In genomic region chr4:163087805-163088204, GRCh38 we compare ENCODE assay signal across 25 cellular contexts.
"Had no signal": no experiment of that assay in that cellular context is flagged by ENCODE, and none has a peak within 500 bp of the region (broad histone marks: within the 10 kb centered on the region; RNA-seq: fewer than 3 reads in every experiment).

No MANE protein-coding gene starts in this region.

- ATAC-seq: left ventricle myocardium superior; lower lobe of right lung; mucosa of descending colon; natural killer cell treated with Interleukin-12 subunit alpha and Interleukin-12 subunit beta and Interleukin-15 and Interleukin-18, amount 100 ng/mL, for 72 hours; pancreas; right lobe of liver; stimulated activated naive B cell treated with anti-CD40 and anti-IgM and Interleukin-4, amounts not matched to agents 10 μg/mL and 1 μg/mL and 100 μg/mL, for 72 hours; upper lobe of right lung had no signal

- DNase-seq: colonic mucosa; effector CD8-positive, alpha-beta T cell; endodermal cell; foreskin melanocyte; hypothalamus; immature natural killer cell; islet precursor cell; kidney glomerular epithelial cell; left ventricle myocardium superior; lower lobe of right lung; mucosa of descending colon; naive B cell; pancreas; retina; right lobe of liver; small intestine; stimulated activated CD4-positive, alpha-beta T cell treated with anti-CD3 and anti-CD28 coated beads, Interleukin-15, amount 100 ng/mL, for 24 hours; stimulated activated CD4-positive, alpha-beta T cell treated with anti-CD3 and anti-CD28 coated beads, Interleukin-2, amount 100 ng/mL, for 48 hours; stimulated activated naive B cell treated with anti-CD40 and anti-IgM and Interleukin-4, amounts not matched to agents 10 μg/mL and 1 μg/mL and 100 μg/mL, for 72 hours; upper lobe of right lung; uterus had no signal

- H3K4me3 ChIP-seq: colonic mucosa, esophagus muscularis mucosa, lower lobe of right lung, mucosa of descending colon, pancreas, right lobe of liver, thoracic aorta, tibial nerve, upper lobe of right lung, uterus had no signal
